18 cellular contexts compared by ENCODE assay signal in genomic region chr4:165516281-165516833, GRCh38.
"Had no signal": no experiment of that assay in that cellular context is flagged by ENCODE, and none has a peak within 500 bp of the region (broad histone marks: within the 10 kb centered on the region; RNA-seq: fewer than 3 reads in every experiment).

No MANE protein-coding gene starts in this region.

- H3K9me3 Mint-ChIP-seq: activated B cell treated with CpG ODN at 0.5 μM for 24 hours; activated CD4-positive, alpha-beta memory T cell treated with anti-CD3 and anti-CD28 coated beads, Interleukin-2, amount 10 ng/mL, durations not matched to agents 7 days and 5 days had no signal

- ATAC-seq: PC-3, T-helper 17 cell had no signal

- H3K36me3 ChIP-seq: breast epithelium had no signal

- H3K9me3 ChIP-seq: breast epithelium had no signal

- H3K27ac ChIP-seq: breast epithelium, KMS-11 had no signal

- H3K27ac Mint-ChIP-seq: activated B cell treated with CpG ODN at 0.5 μM for 24 hours; activated CD4-positive, alpha-beta memory T cell treated with anti-CD3 and anti-CD28 coated beads, Interleukin-2, amount 10 ng/mL, durations not matched to agents 7 days and 5 days; T-helper 17 cell had no signal

- DNase-seq: activated B cell treated with CpG ODN at 0.5 μM for 24 hours; activated CD4-positive, alpha-beta memory T cell treated with anti-CD3 and anti-CD28 coated beads, Interleukin-2, amount 10 ng/mL, durations not matched to agents 7 days and 5 days; activated CD4-positive, alpha-beta T cell treated with anti-CD3 and anti-CD28 coated beads, Interleukin-2, amount 50 U/mL, for 1 hour; activated naive CD4-positive, alpha-beta T cell treated with anti-CD3 and anti-CD28 coated beads, Interleukin-2, amount 50 U/mL, for 16 hours; activated T-cell treated with anti-CD3 and anti-CD28 coated beads for 4 hours; aorta; central memory CD4-positive, alpha-beta T cell; NCI-H1092; NCI-H1417 treated with DMSO at 0.1 percent for 48 hours; NCI-H1694 treated with DMSO at 0.1 percent for 48 hours; NCI-H2081 treated with DMSO at 0.1 percent for 48 hours; NCI-H510A treated with DMSO at 0.1 percent for 48 hours; PC-3; SHP77 treated with DMSO at 0.1 percent for 48 hours; T-helper 17 cell; T-helper 9 cell had no signal

- H3K27me3 ChIP-seq: breast epithelium had no signal

- H3K4me3 ChIP-seq: breast epithelium had no signal

- H3K4me1 ChIP-seq: breast epithelium had no signal
